20 cellular contexts compared by ENCODE assay signal in genomic region chr9:94606641-94607339, GRCh38. TPM values are rescaled to one million over a fixed set of nuclear protein-coding genes. Genes with fewer than 3 reads are reported as not detected.
A peak's percentile ranks its signal among the peaks of the same experiment; 100 is the strongest.
DNase-seq lines count a peak whose midpoint lies in the region; ATAC-seq and FAIRE-seq lines count a peak whose summit lies in the region.
"Had no signal": no experiment of that assay in that cellular context is flagged by ENCODE, and none has a peak within 500 bp of the region (broad histone marks: within the 10 kb centered on the region; RNA-seq: fewer than 3 reads in every experiment).

No MANE protein-coding gene starts in this region.

- no peak overlapping the region for H3K4me2 ChIP-seq in Karpas-422 (ENCODE audit: low read depth, low read length, poor library complexity, severe bottlenecking)
- H3K4me2 ChIP-seq: SK-N-SH had no signal

- no peak for ATAC-seq in GM18498 (IDR thresholded peaks at IDR 0.05; ENCODE audit: unreplicated experiment)
- ATAC-seq: Panc1 had no signal

- no peak for FAIRE-seq in frontal cortex (lab: Jason Lieb, UNC)

- H3K36me3 ChIP-seq in Karpas-422 (ENCODE audit: insufficient read depth, low read length) (no peaks in the 10 kb centered on the region), duodenal mucosa (ENCODE audit: control insufficient read depth in 1 of 2, insufficient read depth in 2 of 2, low read length in 2 of 2) (peaks cover 11 to 28% of the 10 kb centered on the region in 2 donors), mucosa of rectum (ENCODE audit: control insufficient read depth in 2 of 2, insufficient read depth in 2 of 2, low read length in 2 of 2) (no peaks in the 10 kb centered on the region)

- no peak overlapping the region for H2AFZ ChIP-seq in Karpas-422 (ENCODE audit: low read length)

- no peaks in the 10 kb centered on the region for H4K20me1 ChIP-seq in Karpas-422 (ENCODE audit: insufficient read depth, low read depth, low read length)

- H3K4me3 ChIP-seq in Karpas-422 (ENCODE audit: low read length): no peak overlapping the region
- peak overlapping the region; percentile 23 to 26 for H3K4me3 ChIP-seq in duodenal mucosa (ENCODE audit: low read depth in 1 of 2, low read length in 2 of 2)
- peak overlapping the region; percentile 32 to 57 for H3K4me3 ChIP-seq in mucosa of rectum (ENCODE audit: low read length in 2 of 2)

- in situ Hi-C loops in KBM-7 (cut with MboI; ENCODE audit: low pct_unique_long_range_greater_than_20kb, low sequenced_read_pairs): no loop called here

- H3K9ac ChIP-seq in Karpas-422 (ENCODE audit: low read length) (no peak overlapping the region), duodenal mucosa (ENCODE audit: low read depth in 1 of 2, low read length in 2 of 2) (peak overlapping the region; percentile 12 to 29), mucosa of rectum (ENCODE audit: low read depth in 1 of 2, low read length in 2 of 2) (peak overlapping the region; percentile 58 to 64)
- H3K9ac ChIP-seq: SK-N-SH had no signal

- no peaks in the 10 kb centered on the region for H3K9me2 ChIP-seq in Karpas-422 (replicated peaks; ENCODE audit: insufficient read depth, low read length)
- H3K9me2 ChIP-seq: SK-N-SH had no signal

- DNase-seq in Karpas-422 (peak; percentile 37), SKM-1 treated with dmso at 0.1 percent for 144 hours (lab: John Stamatoyannopoulos, UW; ENCODE audit: unreplicated experiment) (no peak), frontal cortex (ENCODE audit: low spot score in 2 of 2) (no peak), KBM-7 (no peak)
- DNase-seq: CD4-positive, alpha-beta T cell; DND-41; GDM1; HCEC 1CT; NCI-H1048; NCI-H146; NCI-H2107; NCI-H226; NCI-H69; Right ventricle myocardium superior; SK-N-SH had no signal

- H3K4me1 ChIP-seq in Karpas-422 (ENCODE audit: low read length) (peaks cover 3% of the 10 kb centered on the region), duodenal mucosa (ENCODE audit: control insufficient read depth in 1 of 2, insufficient read depth in 2 of 2, low read length in 2 of 2) (peaks cover 45 to 47% of the 10 kb centered on the region in 2 donors), mucosa of rectum (ENCODE audit: control insufficient read depth in 2 of 2, insufficient read depth in 2 of 2, low read length in 2 of 2) (peaks cover 56 to 71% of the 10 kb centered on the region in 2 donors)

- H3K27me3 ChIP-seq in Karpas-422 (ENCODE audit: low read length) (no peaks in the 10 kb centered on the region), duodenal mucosa (ENCODE audit: control insufficient read depth in 1 of 2, insufficient read depth in 2 of 2, low read length in 2 of 2) (no peaks in the 10 kb centered on the region), mucosa of rectum (ENCODE audit: control insufficient read depth in 2 of 2, insufficient read depth in 2 of 2, low read length in 2 of 2) (no peaks in the 10 kb centered on the region)

- H3K9me3 ChIP-seq in Karpas-422 (ENCODE audit: low read length) (no peaks in the 10 kb centered on the region), duodenal mucosa (ENCODE audit: control insufficient read depth in 1 of 2, low read length in 2 of 2) (no peaks in the 10 kb centered on the region), mucosa of rectum (ENCODE audit: control insufficient read depth in 2 of 2, low read length in 2 of 2) (no peaks in the 10 kb centered on the region)
- H3K9me3 ChIP-seq: SK-N-SH had no signal

- H3K27ac ChIP-seq in Karpas-422 (ENCODE audit: low read length) (no peak overlapping the region), duodenal mucosa (ENCODE audit: low read depth, low read length) (peak overlapping the region; percentile 39), mucosa of rectum (ENCODE audit: low read depth in 2 of 2, low read length in 2 of 2) (peak overlapping the region; percentile 91 to 96)

- no peaks in the 10 kb centered on the region for H3K79me2 ChIP-seq in Karpas-422 (ENCODE audit: low read length)

RNA-seq across cellular contexts. Expression of gene FBP2, which starts 13.2 kb away (rescaled TPM):
- total RNA-seq in Karpas-422 (2014; rRNA removed; shearing (Covaris generic); ENCODE audit: low replicate concordance): not detected in 2 replicates
- not detected for total RNA-seq in frontal cortex
- total RNA-seq: B cell; CD4-positive, alpha-beta T cell had no signal

RNA-seq across cellular contexts. Expression of gene FBP1, which starts 32.5 kb away (rescaled TPM):
- not detected in 2 replicates for total RNA-seq in Karpas-422 (2014; rRNA removed; shearing (Covaris generic); ENCODE audit: low replicate concordance)
- not detected for total RNA-seq in frontal cortex

RNA-seq across cellular contexts. Expression of gene PCAT7, which starts 51.9 kb away (rescaled TPM):
- total RNA-seq in Karpas-422 (2014; rRNA removed; shearing (Covaris generic); ENCODE audit: low replicate concordance): not detected in 2 replicates
- not detected for total RNA-seq in frontal cortex
- total RNA-seq: B cell; CD4-positive, alpha-beta T cell had no signal
